8 cellular contexts compared by ENCODE assay signal in genomic region chr3:15805756-15806266, GRCh38. TPM values are rescaled to one million over a fixed set of nuclear protein-coding genes. Genes with fewer than 3 reads are reported as not detected.
DNase-seq lines count a peak whose midpoint lies in the region; ATAC-seq, FAIRE-seq and TF ChIP-seq lines count a peak whose summit lies in the region.

No MANE protein-coding gene starts in this region.

- no peaks in the 10 kb centered on the region for H3K9me3 Mint-ChIP-seq in activated naive CD4-positive, alpha-beta T cell treated with anti-CD3 and anti-CD28 coated beads for 36 hours

- peak overlapping the region; percentile 43 for H3K27ac ChIP-seq in KOPT-K1 (ENCODE audit: low read depth, low read length, poor library complexity, severe bottlenecking)

- no peak for TF ChIP-seq POLR2A in GM12891 (IDR thresholded peaks at IDR 0.05; ENCODE audit: low read depth, low read length)

- no peak overlapping the region for H3K4me3 ChIP-seq in cardiac fibroblast (replicated peaks in 1 of 2; ENCODE audit: low read depth in 2 of 2, low read length in 2 of 2)

- peak; percentile 67 for FAIRE-seq in GM12891 (lab: Jason Lieb, UNC)

- H3K27me3 Mint-ChIP-seq in activated naive CD4-positive, alpha-beta T cell treated with anti-CD3 and anti-CD28 coated beads for 36 hours (ENCODE audit: low read depth) = no peaks in the 10 kb centered on the region

- H3K27ac Mint-ChIP-seq in activated naive CD4-positive, alpha-beta T cell treated with anti-CD3 and anti-CD28 coated beads for 36 hours = no peak overlapping the region

- H3K9me3 ChIP-seq in KOPT-K1 (ENCODE audit: insufficient read depth, low read length, poor library complexity, severe bottlenecking) = no peaks in the 10 kb centered on the region

- H3K36me3 Mint-ChIP-seq in activated naive CD4-positive, alpha-beta T cell treated with anti-CD3 and anti-CD28 coated beads for 36 hours (ENCODE audit: low read depth) = no peaks in the 10 kb centered on the region

- peaks cover 59% of the 10 kb centered on the region for H3K4me1 Mint-ChIP-seq in activated naive CD4-positive, alpha-beta T cell treated with anti-CD3 and anti-CD28 coated beads for 36 hours (ENCODE audit: low read depth)

- intact Hi-C loops in activated naive CD4-positive, alpha-beta T cell treated with anti-CD3 and anti-CD28 coated beads for 36 hours (cut with micrococcal nuclease) = no loop called here
- intact Hi-C loops in head of caudate nucleus (cut with DNase I) = no loop called here

- CTCF ChIA-PET in activated naive CD4-positive, alpha-beta T cell treated with anti-CD3 and anti-CD28 coated beads for 36 hours (lab: Charles Lee) = interaction anchor here (0.6 to 0.7 kb wide), 2 partner anchors 232 to 1473 kb away, joined by 3 to 4 read pairs; no protein-coding TSS in a partner anchor

- no peak for DNase-seq in GM12891 (ENCODE audit: insufficient read length, low spot score)
- DNase-seq in cardiac fibroblast (ENCODE audit: low read depth in 2 of 2) = peak; percentile 86 to 93
- DNase-seq in stromal cell of bone marrow (ENCODE audit: low read depth) = peak; percentile 72
- no peak for DNase-seq in activated naive CD4-positive, alpha-beta T cell treated with anti-CD3 and anti-CD28 coated beads for 36 hours
- no peak for DNase-seq in head of caudate nucleus
- DNase-seq in NCI-H2107 (lab: John Stamatoyannopoulos, UW) = no peak

- H3K4me3 Mint-ChIP-seq in activated naive CD4-positive, alpha-beta T cell treated with anti-CD3 and anti-CD28 coated beads for 36 hours = no peak overlapping the region

- TF ChIP-seq CTCF in cardiac fibroblast (IDR thresholded peaks at IDR 0.05; ENCODE audit: low read depth, low read length) = no peak

- H3K36me3 ChIP-seq in KOPT-K1 (ENCODE audit: insufficient read depth, low read length) = no peaks in the 10 kb centered on the region

- ATAC-seq in GM21717 (IDR thresholded peaks at IDR 0.05; ENCODE audit: unreplicated experiment) = peak; percentile 73

TF ChIP-seq in GM12891, 5 proteins besides CTCF, POLR2A, EP300 and RAD21:
- TF ChIP-seq POLR2AphosphoS5 (IDR thresholded peaks at IDR 0.05; ENCODE audit: low read depth, low read length) (no peak), SPI1 (IDR thresholded peaks at IDR 0.05; ENCODE audit: low read depth, low read length) (peak; percentile 47; the same call in 1 of the 2 replicates)

RNA-seq across cellular contexts. Expression of gene ANKRD28, which starts 8.0 kb away (rescaled TPM):
- 15.1 TPM for polyA plus RNA-seq in GM12891 (2012; ENCODE audit: low read depth, missing spikeins)
- 10 to 100 TPM; 21.4 to 23.6 TPM for total RNA-seq in activated naive CD4-positive, alpha-beta T cell treated with anti-CD3 and anti-CD28 coated beads for 36 hours

Comparison
In these comparisons a context has a peak if more than half of its experiments do, and no peak if none do; other contexts are left out.
1. DNase-seq: peak in cardiac fibroblast (2 of 2) and stromal cell of bone marrow (single experiment); none in GM12891 (single experiment), activated naive CD4-positive, alpha-beta T cell treated with anti-CD3 and anti-CD28 coated beads for 36 hours (single experiment), head of caudate nucleus (0 of 42) and NCI-H2107 (single experiment).